33 cellular contexts compared by ENCODE assay signal in genomic region chr7:31044531-31044930, GRCh38. TPM values are rescaled to one million over a fixed set of nuclear protein-coding genes. Genes with fewer than 3 reads are reported as not detected.
"Had no signal": no experiment of that assay in that cellular context is flagged by ENCODE, and none has a peak within 500 bp of the region (broad histone marks: within the 10 kb centered on the region; RNA-seq: fewer than 3 reads in every experiment).

No MANE protein-coding gene starts in this region.

- H3K4me1 Mint-ChIP-seq: activated CD4-positive, alpha-beta T cell treated with anti-CD3 and anti-CD28 coated beads for 36 hours; activated CD4-positive, alpha-beta T cell treated with anti-CD3 and anti-CD28 coated beads, Interleukin-2, amount 10 ng/mL, durations not matched to agents 24 days and 14 days; activated CD8-positive, alpha-beta memory T cell treated with anti-CD3 and anti-CD28 coated beads, Interleukin-2, amount 10 ng/mL, durations not matched to agents 7 days and 5 days; activated naive CD4-positive, alpha-beta T cell treated with anti-CD3 and anti-CD28 coated beads, Interleukin-2, amount 50 U/mL, for 24 hours; activated naive CD8-positive, alpha-beta T cell treated with anti-CD3 and anti-CD28 coated beads, Interleukin-2, amount 10 ng/mL, durations not matched to agents 7 days and 5 days; central memory CD8-positive, alpha-beta T cell had no signal

- H3K4me1 ChIP-seq: ascending aorta, esophagus muscularis mucosa, foreskin keratinocyte, gastrocnemius medialis, heart left ventricle had no signal

- DNase-seq: activated CD4-positive, alpha-beta memory T cell treated with anti-CD3 and anti-CD28 coated beads for 36 hours; activated CD4-positive, alpha-beta T cell treated with anti-CD3 and anti-CD28 coated beads for 36 hours; activated CD4-positive, alpha-beta T cell treated with anti-CD3 and anti-CD28 coated beads, Interleukin-2, amount 10 ng/mL, durations not matched to agents 24 days and 14 days; activated CD4-positive, CD25-positive, alpha-beta regulatory T cell; activated CD4-positive, CD25-positive, alpha-beta regulatory T cell treated with anti-CD3 and anti-CD28 coated beads, Interleukin-2, amount 50 U/mL, for 72 hours; activated CD8-positive, alpha-beta memory T cell treated with anti-CD3 and anti-CD28 coated beads, Interleukin-2, amount 10 ng/mL, durations not matched to agents 7 days and 5 days; activated CD8-positive, alpha-beta memory T cell treated with anti-CD3 and anti-CD28 coated beads, Interleukin-2, amount 50 U/mL, for 4 hours; activated CD8-positive, alpha-beta T cell treated with anti-CD3 and anti-CD28 coated beads, Interleukin-2, amount 10 ng/mL, durations not matched to agents 7 days and 5 days; activated effector memory CD4-positive, alpha-beta T cell treated with anti-CD3 and anti-CD28 coated beads, Interleukin-2, amount 50 U/mL, for 16 hours; activated naive CD4-positive, alpha-beta T cell treated with anti-CD3 and anti-CD28 coated beads for 36 hours; activated naive CD8-positive, alpha-beta T cell treated with anti-CD3 and anti-CD28 coated beads, Interleukin-2, amount 10 ng/mL, durations not matched to agents 7 days and 5 days; activated T-cell treated with anti-CD3 and anti-CD28 coated beads, Interleukin-2, amount 50 U/mL, for 1 hour; activated T-cell treated with anti-CD3 and anti-CD28 coated beads, Interleukin-2, amount 50 U/mL, for 48 hours; brain microvascular endothelial cell; dermis blood vessel endothelial cell; effector CD4-positive, alpha-beta T cell; effector memory CD8-positive, alpha-beta T cell; erythroblast; foreskin keratinocyte; gastrocnemius medialis; glutamatergic neuron; heart left ventricle; T-helper 2 cell had no signal

- H3K36me3 Mint-ChIP-seq: activated CD4-positive, alpha-beta memory T cell treated with anti-CD3 and anti-CD28 coated beads for 36 hours; activated CD8-positive, alpha-beta memory T cell treated with anti-CD3 and anti-CD28 coated beads, Interleukin-2, amount 10 ng/mL, durations not matched to agents 7 days and 5 days; activated naive CD4-positive, alpha-beta T cell treated with anti-CD3 and anti-CD28 coated beads, Interleukin-2, amount 50 U/mL, for 24 hours; activated naive CD8-positive, alpha-beta T cell treated with anti-CD3 and anti-CD28 coated beads, Interleukin-2, amount 10 ng/mL, durations not matched to agents 7 days and 5 days had no signal

- H3K27me3 ChIP-seq: ascending aorta had no signal

- H3K4me3 ChIP-seq: ascending aorta, coronary artery, esophagus muscularis mucosa, gastrocnemius medialis, heart left ventricle had no signal

- H3K36me3 ChIP-seq: ascending aorta, brain microvascular endothelial cell, esophagus muscularis mucosa, gastrocnemius medialis, heart left ventricle had no signal

- H3K27ac ChIP-seq: ascending aorta, brain microvascular endothelial cell, coronary artery, esophagus muscularis mucosa, foreskin keratinocyte, gastrocnemius medialis, heart left ventricle had no signal

- H3K4me3 Mint-ChIP-seq: activated CD4-positive, alpha-beta memory T cell treated with anti-CD3 and anti-CD28 coated beads for 36 hours; activated CD4-positive, alpha-beta T cell treated with anti-CD3 and anti-CD28 coated beads for 36 hours; activated CD4-positive, alpha-beta T cell treated with anti-CD3 and anti-CD28 coated beads, Interleukin-2, amount 10 ng/mL, durations not matched to agents 24 days and 14 days; activated CD8-positive, alpha-beta memory T cell treated with anti-CD3 and anti-CD28 coated beads, Interleukin-2, amount 10 ng/mL, durations not matched to agents 7 days and 5 days; activated CD8-positive, alpha-beta T cell treated with anti-CD3 and anti-CD28 coated beads, Interleukin-2, amount 10 ng/mL, durations not matched to agents 7 days and 5 days; activated naive CD4-positive, alpha-beta T cell treated with anti-CD3 and anti-CD28 coated beads for 36 hours; activated naive CD4-positive, alpha-beta T cell treated with anti-CD3 and anti-CD28 coated beads, Interleukin-2, amount 50 U/mL, for 24 hours; activated naive CD8-positive, alpha-beta T cell treated with anti-CD3 and anti-CD28 coated beads, Interleukin-2, amount 10 ng/mL, durations not matched to agents 7 days and 5 days; activated T-helper 1 cell treated with anti-CD3 and anti-CD28 coated beads, Interleukin-12 subunit alpha, Interleukin-12 subunit beta, Interleukin-2, Interleukin-4 antibody, amounts not matched to agents 30 ng/mL and 10 ng/mL and 1 ng/mL, durations not matched to agents 14 hours and 24 hours and 36 hours; central memory CD8-positive, alpha-beta T cell; effector memory CD8-positive, alpha-beta T cell had no signal

- ATAC-seq: activated CD4-positive, alpha-beta T cell treated with anti-CD3 and anti-CD28 coated beads for 36 hours; activated CD8-positive, alpha-beta memory T cell treated with anti-CD3 and anti-CD28 coated beads, Interleukin-2, amount 10 ng/mL, durations not matched to agents 7 days and 5 days; activated CD8-positive, alpha-beta T cell treated with anti-CD3 and anti-CD28 coated beads, Interleukin-2, amount 10 ng/mL, durations not matched to agents 7 days and 5 days; effector memory CD8-positive, alpha-beta T cell; foreskin keratinocyte; gastrocnemius medialis; heart left ventricle had no signal

- H3K9me3 ChIP-seq: ascending aorta, esophagus muscularis mucosa, gastrocnemius medialis, heart left ventricle had no signal

- H3K9me3 Mint-ChIP-seq: activated CD4-positive, alpha-beta memory T cell treated with anti-CD3 and anti-CD28 coated beads for 36 hours; activated CD4-positive, alpha-beta T cell treated with anti-CD3 and anti-CD28 coated beads, Interleukin-2, amount 10 ng/mL, durations not matched to agents 24 days and 14 days; activated naive CD4-positive, alpha-beta T cell treated with anti-CD3 and anti-CD28 coated beads for 36 hours; activated naive CD4-positive, alpha-beta T cell treated with anti-CD3 and anti-CD28 coated beads, Interleukin-2, amount 50 U/mL, for 24 hours; activated naive CD8-positive, alpha-beta T cell treated with anti-CD3 and anti-CD28 coated beads, Interleukin-2, amount 10 ng/mL, durations not matched to agents 7 days and 5 days; activated T-helper 1 cell treated with anti-CD3 and anti-CD28 coated beads, Interleukin-12 subunit alpha, Interleukin-12 subunit beta, Interleukin-2, Interleukin-4 antibody, amounts not matched to agents 30 ng/mL and 10 ng/mL and 1 ng/mL, durations not matched to agents 14 hours and 24 hours and 36 hours; activated T-helper 2 cell treated with anti-CD3 and anti-CD28 coated beads, Interferon-gamma antibody, Interleukin-2, Interleukin-4, amounts not matched to agents 10 μg/mL and 5 μg/mL and 100 μg/mL, durations not matched to agents 14 hours and 24 hours and 36 hours; central memory CD8-positive, alpha-beta T cell; effector memory CD8-positive, alpha-beta T cell had no signal

- H3K27ac Mint-ChIP-seq: activated CD4-positive, alpha-beta memory T cell treated with anti-CD3 and anti-CD28 coated beads for 36 hours; activated CD4-positive, alpha-beta T cell treated with anti-CD3 and anti-CD28 coated beads for 36 hours; activated CD4-positive, alpha-beta T cell treated with anti-CD3 and anti-CD28 coated beads, Interleukin-2, amount 10 ng/mL, durations not matched to agents 24 days and 14 days; activated CD8-positive, alpha-beta memory T cell treated with anti-CD3 and anti-CD28 coated beads, Interleukin-2, amount 10 ng/mL, durations not matched to agents 7 days and 5 days; activated CD8-positive, alpha-beta T cell treated with anti-CD3 and anti-CD28 coated beads, Interleukin-2, amount 10 ng/mL, durations not matched to agents 7 days and 5 days; activated naive CD4-positive, alpha-beta T cell treated with anti-CD3 and anti-CD28 coated beads for 36 hours; activated naive CD4-positive, alpha-beta T cell treated with anti-CD3 and anti-CD28 coated beads, Interleukin-2, amount 50 U/mL, for 24 hours; activated naive CD8-positive, alpha-beta T cell treated with anti-CD3 and anti-CD28 coated beads, Interleukin-2, amount 10 ng/mL, durations not matched to agents 7 days and 5 days; activated T-helper 1 cell treated with anti-CD3 and anti-CD28 coated beads, Interleukin-12 subunit alpha, Interleukin-12 subunit beta, Interleukin-2, Interleukin-4 antibody, amounts not matched to agents 30 ng/mL and 10 ng/mL and 1 ng/mL, durations not matched to agents 14 hours and 24 hours and 36 hours; activated T-helper 2 cell treated with anti-CD3 and anti-CD28 coated beads, Interferon-gamma antibody, Interleukin-2, Interleukin-4, amounts not matched to agents 10 μg/mL and 5 μg/mL and 100 μg/mL, durations not matched to agents 14 hours and 24 hours and 36 hours; effector memory CD8-positive, alpha-beta T cell had no signal

RNA-seq across cellular contexts. Expression of gene ADCYAP1R1, which starts 7.6 kb away (rescaled TPM):
- total RNA-seq: activated CD4-positive, alpha-beta memory T cell treated with anti-CD3 and anti-CD28 coated beads for 36 hours; activated CD4-positive, alpha-beta T cell treated with anti-CD3 and anti-CD28 coated beads for 36 hours; activated CD4-positive, alpha-beta T cell treated with anti-CD3 and anti-CD28 coated beads, Interleukin-2, amount 10 ng/mL, durations not matched to agents 24 days and 14 days; activated CD8-positive, alpha-beta memory T cell treated with anti-CD3 and anti-CD28 coated beads for 36 hours; activated CD8-positive, alpha-beta memory T cell treated with anti-CD3 and anti-CD28 coated beads, Interleukin-2, amount 10 ng/mL, durations not matched to agents 7 days and 5 days; activated CD8-positive, alpha-beta T cell treated with anti-CD3 and anti-CD28 coated beads, Interleukin-2, amount 10 ng/mL, durations not matched to agents 7 days and 5 days; activated naive CD4-positive, alpha-beta T cell treated with anti-CD3 and anti-CD28 coated beads for 36 hours; activated naive CD8-positive, alpha-beta T cell treated with anti-CD3 and anti-CD28 coated beads, Interleukin-2, amount 10 ng/mL, durations not matched to agents 7 days and 5 days; activated T-helper 1 cell treated with anti-CD3 and anti-CD28 coated beads, Interleukin-12 subunit alpha, Interleukin-12 subunit beta, Interleukin-2, Interleukin-4 antibody, amounts not matched to agents 30 ng/mL and 10 ng/mL and 1 ng/mL, durations not matched to agents 14 hours and 24 hours and 36 hours; activated T-helper 2 cell treated with anti-CD3 and anti-CD28 coated beads, Interferon-gamma antibody, Interleukin-2, Interleukin-4, amounts not matched to agents 10 μg/mL and 5 μg/mL and 100 μg/mL, durations not matched to agents 14 hours and 24 hours and 36 hours; bronchial epithelial cell; dermis blood vessel endothelial cell; foreskin keratinocyte; T-helper 1 cell treated with Interleukin-12 subunit alpha and Interleukin-12 subunit beta and Interleukin-4 antibody, amounts not matched to agents 30 ng/mL and 1 ng/mL, for 36 hours had no signal
- polyA plus RNA-seq: foreskin keratinocyte had no signal
